In the genomic region with DNA sequence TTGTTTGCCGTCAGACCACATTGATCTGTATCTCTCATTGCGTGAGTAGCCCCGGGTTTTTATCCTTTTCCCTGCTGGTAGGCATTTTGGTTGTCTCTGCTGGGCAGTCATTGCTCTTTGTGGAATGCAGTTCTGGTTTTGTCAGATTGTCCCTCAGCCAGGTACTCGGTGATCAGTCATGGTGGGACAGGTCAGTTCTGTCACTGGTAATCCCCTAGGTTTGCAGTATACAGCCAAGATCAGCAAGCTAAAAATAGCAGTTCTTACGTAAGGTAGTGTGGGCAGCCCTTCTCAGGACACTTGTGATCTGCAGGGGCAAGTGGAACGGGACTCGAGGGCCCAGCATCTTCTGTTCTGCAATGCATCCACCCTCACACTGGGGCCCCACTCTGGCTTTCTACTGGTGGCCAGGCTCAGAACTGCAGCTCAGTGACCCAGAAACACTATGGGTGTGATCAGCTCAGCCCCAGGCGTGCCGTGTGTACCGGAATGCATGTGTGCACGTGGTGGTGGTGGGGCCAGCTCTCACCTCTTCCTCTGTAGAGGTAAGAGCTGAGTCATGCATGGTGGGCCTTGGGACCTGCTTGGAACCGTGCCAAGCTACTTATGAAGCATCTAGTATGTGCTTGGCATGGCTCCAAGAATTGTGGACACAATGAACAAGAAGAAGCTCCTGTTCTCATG, we compare ENCODE assay signal across 8 cellular contexts. TPM values are rescaled to one million over a fixed set of nuclear protein-coding genes. Genes with fewer than 3 reads are reported as not detected.
DNase-seq lines count a peak whose midpoint lies in the region; ATAC-seq and TF ChIP-seq lines count a peak whose summit lies in the region.

No MANE protein-coding gene starts in this region.

- H3K27me3 ChIP-seq in trophoblast cell (ENCODE audit: insufficient read depth, low read length) (no peaks in the 10 kb centered on the region), upper lobe of left lung (no peaks in the 10 kb centered on the region), A673 (replicated peaks; ENCODE audit: insufficient read depth, low read depth, low read length, poor library complexity) (no peaks in the 10 kb centered on the region)

- no peak overlapping the region for H4K8ac ChIP-seq in trophoblast cell (ENCODE audit: low read depth, low read length)

- peaks cover 66 to 75% of the 10 kb centered on the region in 2 donors for H3K4me1 Mint-ChIP-seq in effector memory CD8-positive, alpha-beta T cell (ENCODE audit: low read depth in 2 of 2)

- peaks cover 22 to 26% of the 10 kb centered on the region in 2 experiments for H3K36me3 ChIP-seq in trophoblast cell (ENCODE audit: control insufficient read depth in 1 of 2, insufficient read depth in 2 of 2, low read length in 2 of 2)
- peaks cover 3 to 33% (median 22%) of the 10 kb centered on the region in 4 donors for H3K36me3 ChIP-seq in upper lobe of left lung
- H3K36me3 ChIP-seq in A673 (ENCODE audit: insufficient read depth, low read length, poor library complexity, severe bottlenecking): no peaks in the 10 kb centered on the region

- DNase-seq in GM03348 (ENCODE audit: low spot score): peak; percentile 15
- DNase-seq in HT1080 (ENCODE audit: low read depth): peak; percentile 75
- peak; percentile 62 to 84 for DNase-seq in activated CD4-positive, alpha-beta T cell treated with anti-CD3 and anti-CD28 coated beads, Interleukin-2, amount 50 U/mL, for 24 hours (ENCODE audit: low read depth in 1 of 2, low spot score in 1 of 2)
- DNase-seq in effector memory CD8-positive, alpha-beta T cell: peak; percentile 85 to 90 (median 88)
- DNase-seq in trophoblast cell: peak; percentile 96 to 99
- peak in 1 of 2 donors; percentile 72 for DNase-seq in upper lobe of left lung
- DNase-seq in A673 (ENCODE audit: low spot score): no peak

- intact Hi-C loops in A673 (cut with micrococcal nuclease; ENCODE audit: unreplicated experiment): no loop called here

- H3K4me2 ChIP-seq in trophoblast cell (ENCODE audit: low read length): no peak overlapping the region

- no peaks in the 10 kb centered on the region for H3K27me3 Mint-ChIP-seq in effector memory CD8-positive, alpha-beta T cell

- no peak overlapping the region for H2AK5ac ChIP-seq in trophoblast cell (ENCODE audit: low read length)

- H3K27ac Mint-ChIP-seq in effector memory CD8-positive, alpha-beta T cell: peak overlapping the region; percentile 94 to 99

- H4K91ac ChIP-seq in trophoblast cell (ENCODE audit: low read depth, low read length): no peak overlapping the region

- peak overlapping the region; percentile 89 to 94 for H3K4me3 Mint-ChIP-seq in effector memory CD8-positive, alpha-beta T cell

- H3K9me3 ChIP-seq in trophoblast cell (ENCODE audit: insufficient read depth, low read depth, low read length) (no peaks in the 10 kb centered on the region), upper lobe of left lung (no peaks in the 10 kb centered on the region), A673 (ENCODE audit: low read depth, low read length, poor library complexity, severe bottlenecking) (no peaks in the 10 kb centered on the region)

- no peak overlapping the region for H3K4me3 ChIP-seq in trophoblast cell (ENCODE audit: low read depth, low read length)
- H3K4me3 ChIP-seq in upper lobe of left lung: no peak overlapping the region
- no peak overlapping the region for H3K4me3 ChIP-seq in A673 (ENCODE audit: low read depth, low read length, poor library complexity, severe bottlenecking)

- H3K14ac ChIP-seq in trophoblast cell (ENCODE audit: low read length): no peak overlapping the region

- H2BK12ac ChIP-seq in trophoblast cell (ENCODE audit: low read length): no peak overlapping the region

- no peak overlapping the region for H3K9ac ChIP-seq in trophoblast cell (ENCODE audit: low read length)

- H2AFZ ChIP-seq in trophoblast cell (ENCODE audit: insufficient read depth, low read length, poor library complexity): no peak overlapping the region

- H3K27ac ChIP-seq in trophoblast cell (ENCODE audit: low read depth, low read length) (peak overlapping the region; percentile 31), upper lobe of left lung (peak overlapping the region; percentile 21 to 75 (median 36)), A673 (ENCODE audit: low read depth, low read length, poor library complexity, severe bottlenecking) (no peak overlapping the region)

- no peak overlapping the region for H3K4ac ChIP-seq in trophoblast cell (ENCODE audit: low read depth, low read length)

- H3K9me3 Mint-ChIP-seq in effector memory CD8-positive, alpha-beta T cell: no peaks in the 10 kb centered on the region

- H3K23ac ChIP-seq in trophoblast cell (ENCODE audit: low read length): no peak overlapping the region

- H3K18ac ChIP-seq in trophoblast cell (ENCODE audit: low read length): no peak overlapping the region

- POLR2A ChIA-PET in A673 (lab: Charles Lee; ENCODE audit: low non-redundant PET): no interaction called here

- TF ChIP-seq POLR2A in upper lobe of left lung (IDR thresholded peaks at IDR 0.05): no peak

- H3K36me3 Mint-ChIP-seq in effector memory CD8-positive, alpha-beta T cell (ENCODE audit: insufficient read depth): peaks cover 95% of the 10 kb centered on the region

- H4K12ac ChIP-seq in trophoblast cell (ENCODE audit: low read depth, low read length): no peak overlapping the region

- H3K79me1 ChIP-seq in trophoblast cell (ENCODE audit: low read length): peaks cover 6% of the 10 kb centered on the region

- no peak overlapping the region for H2BK5ac ChIP-seq in trophoblast cell (ENCODE audit: low read depth, low read length, poor library complexity)

- H3K4me1 ChIP-seq in trophoblast cell (ENCODE audit: control insufficient read depth in 1 of 2, insufficient read depth in 2 of 2, low read length in 2 of 2) (peaks cover 10 to 12% of the 10 kb centered on the region in 2 experiments), upper lobe of left lung (peaks cover 44 to 74% (median 61%) of the 10 kb centered on the region in 4 donors), A673 (ENCODE audit: insufficient read depth, low read length, poor library complexity, severe bottlenecking) (peaks cover 5% of the 10 kb centered on the region)

- peak in 5 of 6 experiments; percentile 30 to 64 (median 52) for TF ChIP-seq CTCF in upper lobe of left lung (IDR thresholded peaks at IDR 0.05)
- TF ChIP-seq CTCF in A673 (conservative IDR thresholded peaks at IDR 0.05; ENCODE audit: low read depth, low read length): no peak

- no TSS peak for BruUV-seq in A673 (replicated peaks; lab: Mats Ljungman, UMichigan)

- ATAC-seq in GM21423 (IDR thresholded peaks at IDR 0.05; ENCODE audit: unreplicated experiment): peak; percentile 69
- ATAC-seq in effector memory CD8-positive, alpha-beta T cell (replicated peaks): peak; percentile 67
- ATAC-seq in upper lobe of left lung (ENCODE audit: low FRiP score in 2 of 2): peak; percentile 40 to 79

- CTCF ChIA-PET in A673 (lab: Charles Lee): no interaction called here

- no peak for TF ChIP-seq EP300 in upper lobe of left lung (IDR thresholded peaks at IDR 0.05)

- H3K79me2 ChIP-seq in trophoblast cell (ENCODE audit: control insufficient read depth, insufficient read depth, low read length, poor library complexity): peaks cover 2% of the 10 kb centered on the region

- WGBS in trophoblast cell (ENCODE audit: extremely low coverage, insufficient coverage, insufficient read length): no CpG with 5 or more reads among the region's 12 CpGs
- 37 to 46% methylated on average over 8 to 12 of the region's 12 CpGs for WGBS in upper lobe of left lung, 2 donors

- H2BK120ac ChIP-seq in trophoblast cell (ENCODE audit: insufficient read depth, low read length, poor library complexity): no peak overlapping the region

RNA-seq across cellular contexts. Expression of a gene that starts 6.3 kb away (rescaled TPM):
- total RNA-seq in HT1080 (2014; rRNA removed; shearing (Covaris generic)): 15.5 and 16.1 TPM in 2 replicates
- polyA plus RNA-seq in HT1080 (2015; cell fraction: cytosol; rRNA removed): 6.5 and 7.7 TPM in 2 replicates
- 7.8 and 10.4 TPM in 2 replicates for polyA plus RNA-seq in HT1080 (2015; cell fraction: nucleus; rRNA removed)
- polyA plus RNA-seq in trophoblast cell (2013): 37.2 and 41.2 TPM in 2 replicates
- total RNA-seq in upper lobe of left lung: 10 to 100 TPM; 10.6 to 21.0 (median 14.2) TPM
- not detected in 2 replicates for total RNA-seq in A673 (2021)

RNA-seq across cellular contexts. Expression of a gene that starts 43.5 kb away (rescaled TPM):
- total RNA-seq in HT1080 (2014; rRNA removed; shearing (Covaris generic)): 34.3 and 34.5 TPM in 2 replicates
- 27.9 and 34.2 TPM in 2 replicates for polyA plus RNA-seq in HT1080 (2015; cell fraction: cytosol; rRNA removed)
- polyA plus RNA-seq in HT1080 (2015; cell fraction: nucleus; rRNA removed): 25.0 and 31.8 TPM in 2 replicates
- polyA plus RNA-seq in trophoblast cell (2013): 17.9 and 18.2 TPM in 2 replicates
- 10 to 100 TPM; 11.4 to 30.4 (median 21.4) TPM for total RNA-seq in upper lobe of left lung
- 26.8 and 28.6 TPM in 2 replicates for total RNA-seq in A673 (2021)

Comparison
In these comparisons a context has a peak if more than half of its experiments do, and no peak if none do; other contexts are left out.
1. RNA of a gene that starts 6.3 kb away (total RNA-seq): 10.6 to 21.0 TPM in upper lobe of left lung and 15.5 to 16.1 TPM in HT1080; not detected in A673; every median in the first group is over 10 times any median in the second.
2. Peak in every context shown above with its lines, with median percentiles within 50 percentile points of each other: ATAC-seq.